In genomic region chr11:12689029-12689755, GRCh38 we compare ENCODE assay signal across 2 cellular contexts.
TF ChIP-seq lines count a peak whose summit lies in the region.

No MANE protein-coding gene starts in this region.

TF ChIP-seq in SK-N-SH treated with all-trans-retinoic acid at 6 μM for 48 hours, 23 proteins besides CTCF, POLR2A, EP300 and RAD21 (continued from another document):
- no peak for TF ChIP-seq CREB5 (CRISPR knock-in tag; IDR thresholded peaks at IDR 0.05; ENCODE audit: low read depth)
- TF ChIP-seq ZFP3 (CRISPR knock-in tag; IDR thresholded peaks at IDR 0.05) = no peak
- no peak for TF ChIP-seq GLIS3 (CRISPR knock-in tag; IDR thresholded peaks at IDR 0.05)
- TF ChIP-seq BACH2 (CRISPR knock-in tag; IDR thresholded peaks at IDR 0.05; ENCODE audit: borderline replicate concordance) = no peak
- TF ChIP-seq, protein P1, sequence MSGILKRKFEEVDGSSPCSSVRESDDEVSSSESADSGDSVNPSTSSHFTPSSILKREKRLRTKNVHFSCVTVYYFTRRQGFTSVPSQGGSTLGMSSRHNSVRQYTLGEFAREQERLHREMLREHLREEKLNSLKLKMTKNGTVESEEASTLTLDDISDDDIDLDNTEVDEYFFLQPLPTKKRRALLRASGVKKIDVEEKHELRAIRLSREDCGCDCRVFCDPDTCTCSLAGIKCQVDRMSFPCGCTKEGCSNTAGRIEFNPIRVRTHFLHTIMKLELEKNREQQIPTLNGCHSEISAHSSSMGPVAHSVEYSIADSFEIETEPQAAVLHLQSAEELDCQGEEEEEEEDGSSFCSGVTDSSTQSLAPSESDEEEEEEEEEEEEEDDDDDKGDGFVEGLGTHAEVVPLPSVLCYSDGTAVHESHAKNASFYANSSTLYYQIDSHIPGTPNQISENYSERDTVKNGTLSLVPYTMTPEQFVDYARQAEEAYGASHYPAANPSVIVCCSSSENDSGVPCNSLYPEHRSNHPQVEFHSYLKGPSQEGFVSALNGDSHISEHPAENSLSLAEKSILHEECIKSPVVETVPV (CRISPR knock-in tag; IDR thresholded peaks at IDR 0.05) = no peak
- TF ChIP-seq RARB (CRISPR knock-in tag; IDR thresholded peaks at IDR 0.05) = no peak
- TF ChIP-seq, protein P2, sequence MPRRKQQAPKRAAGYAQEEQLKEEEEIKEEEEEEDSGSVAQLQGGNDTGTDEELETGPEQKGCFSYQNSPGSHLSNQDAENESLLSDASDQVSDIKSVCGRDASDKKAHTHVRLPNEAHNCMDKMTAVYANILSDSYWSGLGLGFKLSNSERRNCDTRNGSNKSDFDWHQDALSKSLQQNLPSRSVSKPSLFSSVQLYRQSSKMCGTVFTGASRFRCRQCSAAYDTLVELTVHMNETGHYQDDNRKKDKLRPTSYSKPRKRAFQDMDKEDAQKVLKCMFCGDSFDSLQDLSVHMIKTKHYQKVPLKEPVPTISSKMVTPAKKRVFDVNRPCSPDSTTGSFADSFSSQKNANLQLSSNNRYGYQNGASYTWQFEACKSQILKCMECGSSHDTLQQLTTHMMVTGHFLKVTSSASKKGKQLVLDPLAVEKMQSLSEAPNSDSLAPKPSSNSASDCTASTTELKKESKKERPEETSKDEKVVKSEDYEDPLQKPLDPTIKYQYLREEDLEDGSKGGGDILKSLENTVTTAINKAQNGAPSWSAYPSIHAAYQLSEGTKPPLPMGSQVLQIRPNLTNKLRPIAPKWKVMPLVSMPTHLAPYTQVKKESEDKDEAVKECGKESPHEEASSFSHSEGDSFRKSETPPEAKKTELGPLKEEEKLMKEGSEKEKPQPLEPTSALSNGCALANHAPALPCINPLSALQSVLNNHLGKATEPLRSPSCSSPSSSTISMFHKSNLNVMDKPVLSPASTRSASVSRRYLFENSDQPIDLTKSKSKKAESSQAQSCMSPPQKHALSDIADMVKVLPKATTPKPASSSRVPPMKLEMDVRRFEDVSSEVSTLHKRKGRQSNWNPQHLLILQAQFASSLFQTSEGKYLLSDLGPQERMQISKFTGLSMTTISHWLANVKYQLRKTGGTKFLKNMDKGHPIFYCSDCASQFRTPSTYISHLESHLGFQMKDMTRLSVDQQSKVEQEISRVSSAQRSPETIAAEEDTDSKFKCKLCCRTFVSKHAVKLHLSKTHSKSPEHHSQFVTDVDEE (CRISPR knock-in tag; IDR thresholded peaks at IDR 0.05) = no peak

TF ChIP-seq in WTC11, 78 proteins besides CTCF, POLR2A, EP300 and RAD21 (continued from another document):
- TF ChIP-seq ATF6 (CRISPR knock-in tag; IDR thresholded peaks at IDR 0.05) (no peak), NFATC4 (CRISPR knock-in tag; IDR thresholded peaks at IDR 0.05) (no peak), TCF7 (CRISPR knock-in tag; IDR thresholded peaks at IDR 0.05; ENCODE audit: low read depth) (no peak)
- TF ChIP-seq, protein P3, sequence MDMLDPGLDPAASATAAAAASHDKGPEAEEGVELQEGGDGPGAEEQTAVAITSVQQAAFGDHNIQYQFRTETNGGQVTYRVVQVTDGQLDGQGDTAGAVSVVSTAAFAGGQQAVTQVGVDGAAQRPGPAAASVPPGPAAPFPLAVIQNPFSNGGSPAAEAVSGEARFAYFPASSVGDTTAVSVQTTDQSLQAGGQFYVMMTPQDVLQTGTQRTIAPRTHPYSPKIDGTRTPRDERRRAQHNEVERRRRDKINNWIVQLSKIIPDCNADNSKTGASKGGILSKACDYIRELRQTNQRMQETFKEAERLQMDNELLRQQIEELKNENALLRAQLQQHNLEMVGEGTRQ (CRISPR knock-in tag; IDR thresholded peaks at IDR 0.05) = no peak
TF ChIP-seq in WTC11: peak in this region for 0.
